ENCODE assay signal across 13 cellular contexts in genomic region chr11:111633248-111633647, GRCh38. TPM values are rescaled to one million over a fixed set of nuclear protein-coding genes. Genes with fewer than 3 reads are reported as not detected.
DNase-seq lines count a peak whose midpoint lies in the region; ATAC-seq and TF ChIP-seq lines count a peak whose summit lies in the region.
"Had no signal": no experiment of that assay in that cellular context is flagged by ENCODE, and none has a peak within 500 bp of the region (broad histone marks: within the 10 kb centered on the region; RNA-seq: fewer than 3 reads in every experiment).

No MANE protein-coding gene starts in this region.

- no peak overlapping the region for H3K27ac ChIP-seq in HEK293 (ENCODE audit: extremely low read depth, low read depth, low read length)
- peak overlapping the region; percentile 81 for H3K27ac ChIP-seq in epithelial cell of prostate
- H3K27ac ChIP-seq: ovary, PC-9 had no signal

- peak overlapping the region; percentile 29 for H3K9ac ChIP-seq in skeletal muscle satellite cell (ENCODE audit: low read depth, low read length)

- H3K36me3 ChIP-seq in HEK293 (ENCODE audit: control insufficient read depth in 2 of 2, insufficient read depth in 1 of 2, low read length in 2 of 2) (peaks cover 0 to 6% of the 10 kb centered on the region in 2 experiments; a peak in 1 of 3 replicates), skeletal muscle satellite cell (ENCODE audit: insufficient read depth, low read length) (peaks cover 15% of the 10 kb centered on the region)
- H3K36me3 ChIP-seq: ovary had no signal

- H3K4me1 ChIP-seq in HEK293 (ENCODE audit: control insufficient read depth, insufficient read depth, low read length) (no peaks in the 10 kb centered on the region), skeletal muscle satellite cell (ENCODE audit: control insufficient read depth, insufficient read depth, low read length) (peaks cover 55% of the 10 kb centered on the region)

- H3K9me3 ChIP-seq in HEK293 (ENCODE audit: control insufficient read depth, insufficient read depth, low read depth, low read length) (no peaks in the 10 kb centered on the region), skeletal muscle satellite cell (replicated peaks; ENCODE audit: low read length) (no peaks in the 10 kb centered on the region)
- H3K9me3 ChIP-seq: ovary had no signal

- H3K4me3 ChIP-seq in HEK293 (ENCODE audit: low read depth, low read length) (no peak overlapping the region), skeletal muscle satellite cell (ENCODE audit: low read length) (no peak overlapping the region)
- H3K4me3 ChIP-seq: ovary, PC-9 had no signal

- ATAC-seq in GM19328 (IDR thresholded peaks at IDR 0.05; ENCODE audit: unreplicated experiment) = no peak
- ATAC-seq: CD8-positive, alpha-beta T cell had no signal

- POLR2A ChIA-PET in HEK293 (lab: Yijun Ruan, JAX) = no interaction called here

- DNase-seq in NCI-H345 treated with DMSO at 0.1 percent for 48 hours (lab: John Stamatoyannopoulos, UW; ENCODE audit: unreplicated experiment) (peak; percentile 79), epithelial cell of prostate (ENCODE audit: low read depth, low spot score) (no peak), amygdala (lab: John Stamatoyannopoulos, UW) (no peak)
- DNase-seq in activated CD4-positive, CD25-positive, alpha-beta regulatory T cell (lab: John Stamatoyannopoulos, UW) = no peak
- DNase-seq: CD8-positive, alpha-beta T cell; effector CD8-positive, alpha-beta T cell; head of caudate nucleus; NCI-H1436 treated with DMSO at 0.1 percent for 48 hours; ovary; PC-9 had no signal

- CTCF ChIA-PET in HEK293 (lab: Yijun Ruan, JAX) = interaction anchor here (1.2 kb wide), 1 partner anchor 29 kb away, joined by 4 read pairs; no protein-coding TSS in a partner anchor

- no peak overlapping the region for H3K4me2 ChIP-seq in skeletal muscle satellite cell (ENCODE audit: low read length)
- H3K4me2 ChIP-seq: PC-9 had no signal

- TF ChIP-seq CTCF in HEK293 (tag by site-specific recombination; IDR thresholded peaks at IDR 0.05) = no peak

- no peaks in the 10 kb centered on the region for H3K27me3 ChIP-seq in skeletal muscle satellite cell (ENCODE audit: control insufficient read depth, insufficient read depth, low read length)
- H3K27me3 ChIP-seq: ovary had no signal

TF ChIP-seq in HEK293, 187 proteins besides CTCF, POLR2A, EP300 and RAD21:
- TF ChIP-seq, protein P1, sequence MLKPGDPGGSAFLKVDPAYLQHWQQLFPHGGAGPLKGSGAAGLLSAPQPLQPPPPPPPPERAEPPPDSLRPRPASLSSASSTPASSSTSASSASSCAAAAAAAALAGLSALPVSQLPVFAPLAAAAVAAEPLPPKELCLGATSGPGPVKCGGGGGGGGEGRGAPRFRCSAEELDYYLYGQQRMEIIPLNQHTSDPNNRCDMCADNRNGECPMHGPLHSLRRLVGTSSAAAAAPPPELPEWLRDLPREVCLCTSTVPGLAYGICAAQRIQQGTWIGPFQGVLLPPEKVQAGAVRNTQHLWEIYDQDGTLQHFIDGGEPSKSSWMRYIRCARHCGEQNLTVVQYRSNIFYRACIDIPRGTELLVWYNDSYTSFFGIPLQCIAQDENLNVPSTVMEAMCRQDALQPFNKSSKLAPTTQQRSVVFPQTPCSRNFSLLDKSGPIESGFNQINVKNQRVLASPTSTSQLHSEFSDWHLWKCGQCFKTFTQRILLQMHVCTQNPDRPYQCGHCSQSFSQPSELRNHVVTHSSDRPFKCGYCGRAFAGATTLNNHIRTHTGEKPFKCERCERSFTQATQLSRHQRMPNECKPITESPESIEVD (tag by site-specific recombination; IDR thresholded peaks at IDR 0.05) = 0 out of 2 replicates have a peak, but pooled peaks have one; percentile 4
- TF ChIP-seq SCRT2 (tag by site-specific recombination; IDR thresholded peaks at IDR 0.05) = peak; percentile 76
- TF ChIP-seq ZNF274 (IDR thresholded peaks at IDR 0.05; ENCODE audit: low read length) = no peak
- no peak for TF ChIP-seq ZNF274 (tag by site-specific recombination; IDR thresholded peaks at IDR 0.05; ENCODE audit: borderline replicate concordance)
- TF ChIP-seq ZSCAN16 (tag by site-specific recombination; IDR thresholded peaks at IDR 0.05) = no peak

RNA-seq across cellular contexts. Expression of gene SIK2, which starts 31.0 kb away (rescaled TPM):
- total RNA-seq in skeletal muscle satellite cell (2012; rRNA removed) = 8.4 and 8.5 TPM in 2 replicates
